In the genomic region with DNA sequence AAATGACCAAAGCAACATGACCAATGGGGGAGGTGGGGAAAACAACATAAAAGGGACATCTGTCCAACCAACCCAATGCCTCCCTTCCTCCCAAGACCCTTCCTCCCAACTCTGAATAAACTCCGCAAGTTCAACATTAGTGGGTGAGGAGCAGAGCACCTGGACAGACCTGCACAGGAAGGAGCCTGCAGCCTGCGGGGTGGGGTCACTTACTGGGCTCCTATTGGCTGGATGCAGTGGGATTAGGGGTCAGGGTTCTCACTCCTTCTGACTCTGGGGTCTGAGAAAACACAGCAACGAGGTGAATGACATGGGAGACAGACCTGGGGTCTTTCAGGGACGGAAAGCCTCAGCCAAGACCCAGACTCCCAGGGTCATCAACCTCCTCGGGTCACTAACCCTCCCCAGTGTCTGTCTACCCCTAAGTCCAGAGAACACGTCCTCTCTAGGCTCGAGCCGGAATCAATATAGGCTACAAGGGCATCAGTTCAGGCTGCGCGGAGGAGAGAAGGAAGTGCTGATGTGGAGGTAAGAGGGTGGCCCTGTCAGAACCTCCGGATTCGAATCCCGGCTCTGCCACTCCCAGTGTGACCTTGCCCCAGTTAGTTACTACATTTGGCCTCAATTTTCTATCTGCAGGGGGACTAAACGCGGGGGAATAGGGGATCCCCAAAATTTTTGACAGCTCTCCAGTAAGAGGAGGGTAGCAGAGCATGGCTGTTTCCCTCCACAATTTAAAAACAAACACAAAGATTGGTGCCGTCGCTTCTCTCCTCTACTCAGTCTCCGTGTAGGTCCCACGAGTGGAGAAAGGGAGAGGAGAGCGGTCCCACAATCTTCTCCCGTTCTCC, we compare ENCODE assay signal across 7 cellular contexts. TPM values are rescaled to one million over a fixed set of nuclear protein-coding genes. Genes with fewer than 3 reads are reported as not detected.
DNase-seq lines count a peak whose midpoint lies in the region; ATAC-seq and TF ChIP-seq lines count a peak whose summit lies in the region.

No MANE protein-coding gene starts in this region.

- DNase-seq in NT2/D1 (ENCODE audit: low read depth, low spot score) (no peak), body of pancreas (peak in 2 of 4 donors; percentile 39 to 41), left lung (no peak), testis (no peak)

- ATAC-seq in body of pancreas (peak; percentile 36), left lung (no peak), HG02642 (IDR thresholded peaks at IDR 0.05; ENCODE audit: poor library complexity, unreplicated experiment) (no peak), GM18520 (IDR thresholded peaks at IDR 0.05; ENCODE audit: unreplicated experiment) (no peak), HG02981 (IDR thresholded peaks at IDR 0.05; ENCODE audit: unreplicated experiment) (no peak)

- H3K9ac ChIP-seq in NT2/D1 (ENCODE audit: insufficient read length, low read depth), result peak overlapping the region; percentile 87

- intact Hi-C loops in body of pancreas (cut with DNase I) (no loop called here), left lung (cut with DNase I) (no loop called here), testis (cut with DNase I; ENCODE audit: low total_unique reads) (no loop called here)

- WGBS in body of pancreas, 2 donors, result 8 to 11% methylated on average over 20 to 21 of the region's 21 CpGs
- WGBS in testis, 2 donors, result 5 to 8% methylated on average over 18 to 21 of the region's 21 CpGs

- peak overlapping the region; percentile 69 to 77 (median 74) for H3K27ac ChIP-seq in body of pancreas
- peak overlapping the region in 1 of 2 donors; percentile 21 for H3K27ac ChIP-seq in left lung
- H3K27ac ChIP-seq in testis, result peak overlapping the region; percentile 89 to 91

- no peaks in the 10 kb centered on the region for H3K9me3 ChIP-seq in NT2/D1 (ENCODE audit: insufficient read depth, low read length)
- no peaks in the 10 kb centered on the region for H3K9me3 ChIP-seq in body of pancreas
- H3K9me3 ChIP-seq in left lung, result no peaks in the 10 kb centered on the region
- no peaks in the 10 kb centered on the region for H3K9me3 ChIP-seq in testis

- TF ChIP-seq POLR2A in body of pancreas (IDR thresholded peaks at IDR 0.05) (no peak), testis (IDR thresholded peaks at IDR 0.05) (no peak)

- H3K27me3 ChIP-seq in NT2/D1 (ENCODE audit: insufficient read depth, insufficient read length) (peaks cover 11% of the 10 kb centered on the region), body of pancreas (no peaks in the 10 kb centered on the region), left lung (peaks cover 0 to 35% of the 10 kb centered on the region in 2 donors), testis (no peaks in the 10 kb centered on the region)

- H3K4me3 ChIP-seq in NT2/D1 (ENCODE audit: insufficient read length, low read depth) (peak overlapping the region; percentile 80), body of pancreas (peak overlapping the region; percentile 26 to 46), left lung (peak overlapping the region; percentile 46 to 71), testis (peak overlapping the region; percentile 76 to 83)

- H3K4me1 ChIP-seq in NT2/D1 (ENCODE audit: insufficient read depth, insufficient read length), result peaks cover 6% of the 10 kb centered on the region
- H3K4me1 ChIP-seq in body of pancreas, result peaks cover 33% of the 10 kb centered on the region
- H3K4me1 ChIP-seq in left lung, result peaks cover 7 to 19% of the 10 kb centered on the region in 2 donors
- peaks cover 31% of the 10 kb centered on the region for H3K4me1 ChIP-seq in testis

- H3K36me3 ChIP-seq in NT2/D1 (ENCODE audit: insufficient read depth, insufficient read length, low read length), result peaks cover 24% of the 10 kb centered on the region
- H3K36me3 ChIP-seq in body of pancreas (replicated peaks in 1 of 2; ENCODE audit: insufficient read depth in 1 of 2, low read depth in 2 of 2), result peaks cover 0 to 7% of the 10 kb centered on the region in 2 donors
- peaks cover 0 to 6% of the 10 kb centered on the region in 2 donors for H3K36me3 ChIP-seq in left lung
- no peaks in the 10 kb centered on the region for H3K36me3 ChIP-seq in testis (ENCODE audit: low read depth, missing control alignments)

- TF ChIP-seq CTCF in body of pancreas (IDR thresholded peaks at IDR 0.05), result no peak
- no peak for TF ChIP-seq CTCF in left lung (IDR thresholded peaks at IDR 0.05)
- no peak for TF ChIP-seq CTCF in testis (IDR thresholded peaks at IDR 0.05)

RNA-seq across cellular contexts. Expression of a gene that starts 0.8 kb away (rescaled TPM):
- total RNA-seq in body of pancreas (100 to 1,000 TPM; 133 to 178 TPM), left lung (10 to 100 TPM; 25.6 to 44.2 TPM), testis (100 to 1,000 TPM in 1 of 2 donors, 10 to 100 TPM in 1; 98.4 to 106 TPM)
- 85.6 TPM for polyA plus RNA-seq in testis (ENCODE audit: insufficient read depth, low read depth, low replicate concordance)

RNA-seq across cellular contexts. Expression of a gene that starts 6.0 kb away (rescaled TPM):
- total RNA-seq in body of pancreas (1 to 10 TPM in 1 of 2 donors, not detected in 1; 1.3 TPM), left lung (not detected), testis (100 to 1,000 TPM in 1 of 2 donors, 10 to 100 TPM in 1; 94.3 to 201 TPM)
- polyA plus RNA-seq in testis (ENCODE audit: insufficient read depth, low read depth, low replicate concordance), result 490 TPM

RNA-seq across cellular contexts. Expression of a gene that starts 10.6 kb away (rescaled TPM):
- total RNA-seq in body of pancreas, result not detected
- not detected for total RNA-seq in left lung
- total RNA-seq in testis, result not detected
- not detected for polyA plus RNA-seq in testis (ENCODE audit: insufficient read depth, low read depth, low replicate concordance)

RNA-seq across cellular contexts. Expression of a gene that starts 18.1 kb away (rescaled TPM):
- total RNA-seq in body of pancreas (1 to 10 TPM in 1 of 2 donors, not detected in 1; 1.0 TPM), left lung (not detected), testis (under 1 TPM; 0.43 to 0.55 TPM)
- 0.24 TPM for polyA plus RNA-seq in testis (ENCODE audit: insufficient read depth, low read depth, low replicate concordance)

RNA-seq across cellular contexts. Expression of a gene that starts 24.9 kb away (rescaled TPM):
- total RNA-seq in body of pancreas, result not detected
- under 1 TPM in 1 of 2 donors, not detected in 1; 0.35 TPM for total RNA-seq in left lung
- under 1 TPM; 0.24 to 0.31 TPM for total RNA-seq in testis
- not detected for polyA plus RNA-seq in testis (ENCODE audit: insufficient read depth, low read depth, low replicate concordance)

Comparison
In these comparisons a context has a peak if more than half of its experiments do, and no peak if none do; other contexts are left out.
1. RNA of a gene that starts 6.0 kb away (total RNA-seq): 94.3 to 201 TPM in testis; 1.3 TPM in body of pancreas and not detected in left lung; every median in the first group is over 10 times any median in the second.
2. Peak in every context shown above with its lines, with median percentiles within 50 percentile points of each other: H3K4me3 ChIP-seq.